20 cellular contexts compared by ENCODE assay signal in the genomic region with DNA sequence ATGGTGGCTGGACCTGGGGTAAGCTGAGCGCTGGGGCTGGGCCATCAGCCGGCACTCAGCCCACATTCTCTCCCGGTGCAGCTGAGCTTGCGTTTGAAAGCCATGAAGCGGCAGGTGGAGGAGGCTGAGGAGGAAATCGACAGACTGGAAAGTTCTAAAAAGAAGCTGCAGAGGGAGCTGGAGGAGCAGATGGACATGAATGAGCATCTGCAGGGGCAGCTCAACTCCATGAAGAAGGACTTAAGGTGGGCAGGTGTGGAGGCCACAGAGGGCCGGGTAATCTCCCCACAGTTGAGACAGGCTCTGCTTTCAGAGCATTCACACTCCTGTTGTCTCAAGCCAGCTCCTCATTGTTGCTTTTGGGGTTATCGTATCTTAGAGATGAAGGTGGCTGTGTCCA. TPM values are rescaled to one million over a fixed set of nuclear protein-coding genes. Genes with fewer than 3 reads are reported as not detected.
"Had no signal": no experiment of that assay in that cellular context is flagged by ENCODE, and none has a peak within 500 bp of the region (broad histone marks: within the 10 kb centered on the region; RNA-seq: fewer than 3 reads in every experiment).

No MANE protein-coding gene starts in this region.

- H3K4me3 Mint-ChIP-seq: activated naive CD8-positive, alpha-beta T cell; dendritic cell treated with granulocyte-macrophage colony-stimulating factor and Interleukin-4, amounts not matched to agents 40 ng/mL and 50 ng/mL, for 4 days; mesothelial cell of epicardium; naive thymus-derived CD8-positive, alpha-beta T cell had no signal

- H3K9me3 ChIP-seq: adrenal gland, gastroesophageal sphincter, left ventricle myocardium inferior, ovary, prostate gland, thyroid gland, upper lobe of right lung had no signal

- H3K4me3 ChIP-seq: adrenal gland, gastroesophageal sphincter, left ventricle myocardium inferior, ovary, prostate gland, thyroid gland, upper lobe of right lung had no signal

- ATAC-seq: esophagus mucosa; gastroesophageal sphincter; naive thymus-derived CD8-positive, alpha-beta T cell; stimulated activated naive CD8-positive, alpha-beta T cell treated with anti-CD3 and anti-CD28 coated beads, Interleukin-15, Interleukin-2, amounts not matched to agents 100 U/mL and 50 U/mL, for 24 hours; upper lobe of right lung had no signal

- H3K9me3 Mint-ChIP-seq: dendritic cell treated with granulocyte-macrophage colony-stimulating factor and Interleukin-4, amounts not matched to agents 40 ng/mL and 50 ng/mL, for 4 days; mesothelial cell of epicardium; naive thymus-derived CD8-positive, alpha-beta T cell had no signal

- H3K36me3 ChIP-seq: left ventricle myocardium inferior, ovary, prostate gland, upper lobe of right lung had no signal

- DNase-seq: activated T-cell treated with anti-CD3 and anti-CD28 coated beads, Interleukin-2, amount 50 U/mL, for 1 hour; adrenal gland; effector CD4-positive, alpha-beta T cell; head of caudate nucleus; hypothalamus; left ventricle myocardium inferior; naive thymus-derived CD8-positive, alpha-beta T cell; ovary; stimulated activated CD4-positive, alpha-beta T cell treated with anti-CD3 and anti-CD28 coated beads, Interleukin-12 subunit alpha, Interleukin-12 subunit beta, amount 100 ng/mL, for 4 hours; stimulated activated CD4-positive, alpha-beta T cell treated with anti-CD3 and anti-CD28 coated beads, Interleukin-4, amount 100 ng/mL, for 4 hours; stimulated activated naive CD8-positive, alpha-beta T cell treated with anti-CD3 and anti-CD28 coated beads, Interleukin-15, Interleukin-2, amounts not matched to agents 100 U/mL and 50 U/mL, for 24 hours; T-helper 1 cell; thyroid gland; upper lobe of right lung had no signal

- H3K27ac Mint-ChIP-seq: activated naive CD8-positive, alpha-beta T cell; dendritic cell treated with granulocyte-macrophage colony-stimulating factor and Interleukin-4, amounts not matched to agents 40 ng/mL and 50 ng/mL, for 4 days; mesothelial cell of epicardium had no signal

- H3K4me1 Mint-ChIP-seq: naive thymus-derived CD8-positive, alpha-beta T cell had no signal

- H3K27me3 Mint-ChIP-seq: activated naive CD8-positive, alpha-beta T cell; dendritic cell treated with granulocyte-macrophage colony-stimulating factor and Interleukin-4, amounts not matched to agents 40 ng/mL and 50 ng/mL, for 4 days had no signal

- H3K4me1 ChIP-seq: adrenal gland had no signal

- H3K27me3 ChIP-seq: adrenal gland, gastroesophageal sphincter, ovary, thyroid gland, upper lobe of right lung had no signal

- H3K36me3 Mint-ChIP-seq: activated naive CD8-positive, alpha-beta T cell; naive thymus-derived CD8-positive, alpha-beta T cell had no signal

- H3K27ac ChIP-seq: adrenal gland, gastroesophageal sphincter, left ventricle myocardium inferior, ovary, upper lobe of right lung had no signal

RNA-seq across cellular contexts. Expression of a gene that starts 45.7 kb away (rescaled TPM):
- total RNA-seq: naive thymus-derived CD8-positive, alpha-beta T cell had no signal
